ENCODE assay signal across 1 cellular context in genomic region chr22:35470903-35471321, GRCh38.
TF ChIP-seq lines count a peak whose summit lies in the region.

No MANE protein-coding gene starts in this region.

TF ChIP-seq in GM23338, 12 proteins besides CTCF, POLR2A, EP300 and RAD21 (continued from another document):
- no peak for TF ChIP-seq ZNF462 (CRISPR knock-in tag; IDR thresholded peaks at IDR 0.05)
- no peak for TF ChIP-seq NANOG (IDR thresholded peaks at IDR 0.05; ENCODE audit: borderline replicate concordance)
- no peak for TF ChIP-seq CREB1 (CRISPR knock-in tag; IDR thresholded peaks at IDR 0.05; ENCODE audit: low read depth)
- no peak for TF ChIP-seq EZH2phosphoT487 (IDR thresholded peaks at IDR 0.05; ENCODE audit: unreplicated experiment)
- TF ChIP-seq EZH2 (IDR thresholded peaks at IDR 0.05; ENCODE audit: low read depth, unreplicated experiment) = no peak
- TF ChIP-seq JUNB (IDR thresholded peaks at IDR 0.05; ENCODE audit: unreplicated experiment) = no peak
- no peak for TF ChIP-seq ZNF331 (CRISPR knock-in tag; IDR thresholded peaks at IDR 0.05; ENCODE audit: low read depth)
- no peak for TF ChIP-seq ZNF114 (CRISPR knock-in tag; IDR thresholded peaks at IDR 0.05)
- no peak for TF ChIP-seq ETS1 (IDR thresholded peaks at IDR 0.05)
- no peak for TF ChIP-seq POLR2AphosphoS5 (IDR thresholded peaks at IDR 0.05; ENCODE audit: low read depth)
